27 cellular contexts compared by ENCODE assay signal in the genomic region with DNA sequence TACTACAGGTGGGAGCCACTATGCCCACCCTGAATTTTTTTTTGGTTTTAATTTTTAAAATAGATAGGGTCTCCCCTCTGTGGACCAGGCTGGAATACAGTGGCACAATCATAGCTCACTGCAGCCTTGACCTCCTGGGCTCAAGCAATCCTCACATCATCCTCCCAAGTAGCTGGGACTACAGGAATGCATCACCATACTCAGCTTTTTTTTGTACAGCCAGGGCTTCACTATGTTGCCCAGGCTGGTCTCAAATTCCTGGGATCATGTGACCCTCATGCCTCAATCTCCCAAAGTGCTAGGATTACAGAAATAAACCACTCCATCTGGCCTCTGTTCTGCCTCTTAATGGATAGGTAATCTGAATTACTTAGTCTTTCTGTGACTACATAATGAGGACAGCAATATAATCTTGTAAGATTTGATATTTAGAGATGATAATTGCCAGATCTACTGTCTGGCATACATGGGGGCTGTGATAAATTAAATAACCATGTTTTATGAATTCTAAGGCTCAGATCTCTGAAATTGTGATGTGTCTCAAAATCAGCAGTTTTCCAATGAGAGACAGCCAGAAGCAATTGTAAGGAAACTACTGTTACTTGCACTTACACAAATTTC. TPM values are rescaled to one million over a fixed set of nuclear protein-coding genes. Genes with fewer than 3 reads are reported as not detected.
DNase-seq lines count a peak whose midpoint lies in the region; ATAC-seq and TF ChIP-seq lines count a peak whose summit lies in the region.
"Had no signal": no experiment of that assay in that cellular context is flagged by ENCODE, and none has a peak within 500 bp of the region (broad histone marks: within the 10 kb centered on the region; RNA-seq: fewer than 3 reads in every experiment).

No MANE protein-coding gene starts in this region.

- peaks cover 2 to 3% of the 10 kb centered on the region in 2 experiments for H3K36me3 ChIP-seq in trophoblast cell (ENCODE audit: control insufficient read depth in 1 of 2, insufficient read depth in 2 of 2, low read length in 2 of 2)
- H3K36me3 ChIP-seq: gastroesophageal sphincter, right lobe of liver had no signal

- no peak overlapping the region for H3K14ac ChIP-seq in trophoblast cell (ENCODE audit: low read length)

- no peaks in the 10 kb centered on the region for H3K27me3 Mint-ChIP-seq in activated naive CD4-positive, alpha-beta T cell treated with anti-CD3 and anti-CD28 coated beads for 36 hours (ENCODE audit: low read depth)
- H3K27me3 Mint-ChIP-seq in HFFc6 (ENCODE audit: insufficient read depth): peaks cover 2% of the 10 kb centered on the region
- no peaks in the 10 kb centered on the region for H3K27me3 Mint-ChIP-seq in activated naive CD8-positive, alpha-beta T cell treated with anti-CD3 and anti-CD28 coated beads for 36 hours
- H3K27me3 Mint-ChIP-seq: activated T-helper 17 cell treated with anti-CD3 and anti-CD28 coated beads, Interleukin-2, amount 50 U/mL, for 72 hours had no signal

- no peaks in the 10 kb centered on the region for H3K9me3 Mint-ChIP-seq in activated naive CD4-positive, alpha-beta T cell treated with anti-CD3 and anti-CD28 coated beads for 36 hours
- H3K9me3 Mint-ChIP-seq in activated naive CD4-positive, alpha-beta T cell treated with anti-CD3 and anti-CD28 coated beads, Interleukin-2, amount 50 U/mL, for 72 hours: no peaks in the 10 kb centered on the region
- H3K9me3 Mint-ChIP-seq in HFFc6: no peaks in the 10 kb centered on the region
- no peaks in the 10 kb centered on the region for H3K9me3 Mint-ChIP-seq in activated naive CD8-positive, alpha-beta T cell treated with anti-CD3 and anti-CD28 coated beads for 36 hours
- H3K9me3 Mint-ChIP-seq: activated T-helper 17 cell treated with anti-CD3 and anti-CD28 coated beads, Interleukin-2, amount 50 U/mL, for 72 hours; nephron; T-helper 2 cell treated with Interferon-gamma antibody and Interleukin-4, amounts not matched to agents 5 μg/mL and 100 μg/mL, for 36 hours had no signal

- peaks cover 15% of the 10 kb centered on the region for H3K79me2 ChIP-seq in trophoblast cell (ENCODE audit: control insufficient read depth, insufficient read depth, low read length, poor library complexity)

- no peak overlapping the region for H3K18ac ChIP-seq in trophoblast cell (ENCODE audit: low read length)

- H3K27me3 ChIP-seq in trophoblast cell (ENCODE audit: insufficient read depth, low read length): no peaks in the 10 kb centered on the region
- H3K27me3 ChIP-seq: gastroesophageal sphincter, right lobe of liver, SJCRH30 had no signal

- H4K91ac ChIP-seq in trophoblast cell (ENCODE audit: low read depth, low read length): no peak overlapping the region

- no peak for TF ChIP-seq CTCF in HFFc6 (IDR thresholded peaks at IDR 0.05)

- DNase-seq in activated naive CD4-positive, alpha-beta T cell treated with anti-CD3 and anti-CD28 coated beads for 36 hours: no peak
- DNase-seq in activated naive CD4-positive, alpha-beta T cell treated with anti-CD3 and anti-CD28 coated beads, Interleukin-2, amount 50 U/mL, for 72 hours (ENCODE audit: low spot score in 2 of 2): no peak
- DNase-seq in HFFc6: no peak
- no peak for DNase-seq in activated naive CD8-positive, alpha-beta T cell treated with anti-CD3 and anti-CD28 coated beads for 36 hours
- no peak for DNase-seq in trophoblast cell
- no peak for DNase-seq in SHP77 (lab: John Stamatoyannopoulos, UW)
- no peak for DNase-seq in cerebellar cortex (ENCODE audit: low spot score)
- DNase-seq: ACHN; activated CD4-positive, CD25-positive, alpha-beta regulatory T cell; aorta; central memory CD4-positive, alpha-beta T cell; effector CD4-positive, alpha-beta T cell; GM23248; Karpas-422; kidney; NCI-H1930; NCI-H345; right lobe of liver; SJCRH30; substantia nigra had no signal

- no peak overlapping the region for H2AK5ac ChIP-seq in trophoblast cell (ENCODE audit: low read length)

- H3K36me3 Mint-ChIP-seq in activated naive CD4-positive, alpha-beta T cell treated with anti-CD3 and anti-CD28 coated beads for 36 hours (ENCODE audit: low read depth): peaks cover 11% of the 10 kb centered on the region
- H3K36me3 Mint-ChIP-seq in activated naive CD4-positive, alpha-beta T cell treated with anti-CD3 and anti-CD28 coated beads, Interleukin-2, amount 50 U/mL, for 72 hours: peaks cover 0 to 5% of the 10 kb centered on the region in 2 donors
- peaks cover 6% of the 10 kb centered on the region; the same call in 1 of the 2 replicates for H3K36me3 Mint-ChIP-seq in HFFc6 (ENCODE audit: low read depth)
- H3K36me3 Mint-ChIP-seq in activated naive CD8-positive, alpha-beta T cell treated with anti-CD3 and anti-CD28 coated beads for 36 hours: peaks cover 34% of the 10 kb centered on the region

- H3K27ac Mint-ChIP-seq in activated naive CD4-positive, alpha-beta T cell treated with anti-CD3 and anti-CD28 coated beads for 36 hours: peak overlapping the region; percentile 26
- no peak overlapping the region for H3K27ac Mint-ChIP-seq in activated naive CD4-positive, alpha-beta T cell treated with anti-CD3 and anti-CD28 coated beads, Interleukin-2, amount 50 U/mL, for 72 hours
- H3K27ac Mint-ChIP-seq in HFFc6: peak overlapping the region; percentile 36; the same call in 1 of the 2 replicates
- peak overlapping the region; percentile 34 for H3K27ac Mint-ChIP-seq in activated naive CD8-positive, alpha-beta T cell treated with anti-CD3 and anti-CD28 coated beads for 36 hours
- H3K27ac Mint-ChIP-seq: activated T-helper 17 cell treated with anti-CD3 and anti-CD28 coated beads, Interleukin-2, amount 50 U/mL, for 72 hours; T-helper 2 cell treated with Interferon-gamma antibody and Interleukin-4, amounts not matched to agents 5 μg/mL and 100 μg/mL, for 36 hours had no signal

- intact Hi-C loops in activated naive CD4-positive, alpha-beta T cell treated with anti-CD3 and anti-CD28 coated beads for 36 hours (cut with micrococcal nuclease): no loop called here

- ATAC-seq in activated naive CD4-positive, alpha-beta T cell treated with anti-CD3 and anti-CD28 coated beads, Interleukin-2, amount 50 U/mL, for 72 hours: no peak
- ATAC-seq in HG03439 (IDR thresholded peaks at IDR 0.05; ENCODE audit: unreplicated experiment): no peak
- ATAC-seq: gastroesophageal sphincter, GM12878, right lobe of liver had no signal

- no peak overlapping the region for H4K12ac ChIP-seq in trophoblast cell (ENCODE audit: low read depth, low read length)

- no peak overlapping the region for H4K8ac ChIP-seq in trophoblast cell (ENCODE audit: low read depth, low read length)

- no peaks in the 10 kb centered on the region for H3K79me1 ChIP-seq in trophoblast cell (ENCODE audit: low read length)

- no peak overlapping the region for H2BK120ac ChIP-seq in trophoblast cell (ENCODE audit: insufficient read depth, low read length, poor library complexity)

- CTCF ChIA-PET in activated naive CD4-positive, alpha-beta T cell treated with anti-CD3 and anti-CD28 coated beads for 36 hours (lab: Charles Lee): no interaction called here

- no peak overlapping the region for H3K9ac ChIP-seq in trophoblast cell (ENCODE audit: low read length)
- H3K9ac ChIP-seq: GM23248, parathyroid adenoma had no signal

- no peak overlapping the region for H3K4me2 ChIP-seq in trophoblast cell (ENCODE audit: low read length)

- no peak overlapping the region for H3K4me3 Mint-ChIP-seq in activated naive CD4-positive, alpha-beta T cell treated with anti-CD3 and anti-CD28 coated beads for 36 hours
- no peak overlapping the region for H3K4me3 Mint-ChIP-seq in HFFc6
- no peak overlapping the region for H3K4me3 Mint-ChIP-seq in activated naive CD8-positive, alpha-beta T cell treated with anti-CD3 and anti-CD28 coated beads for 36 hours
- H3K4me3 Mint-ChIP-seq: activated T-helper 17 cell treated with anti-CD3 and anti-CD28 coated beads, Interleukin-2, amount 50 U/mL, for 72 hours; nephron; T-helper 2 cell treated with Interferon-gamma antibody and Interleukin-4, amounts not matched to agents 5 μg/mL and 100 μg/mL, for 36 hours had no signal

- no peak overlapping the region for H3K27ac ChIP-seq in trophoblast cell (ENCODE audit: low read depth, low read length)
- H3K27ac ChIP-seq: gastroesophageal sphincter, GM23248, parathyroid adenoma, right lobe of liver, SJCRH30 had no signal

- H3K4me1 ChIP-seq in trophoblast cell (ENCODE audit: control insufficient read depth in 1 of 2, insufficient read depth in 2 of 2, low read length in 2 of 2): no peaks in the 10 kb centered on the region
- H3K4me1 ChIP-seq: parathyroid adenoma, SJCRH30 had no signal

- H2BK5ac ChIP-seq in trophoblast cell (ENCODE audit: low read depth, low read length, poor library complexity): no peak overlapping the region

- no peak overlapping the region for H3K4me3 ChIP-seq in trophoblast cell (ENCODE audit: low read depth, low read length)
- H3K4me3 ChIP-seq: gastroesophageal sphincter, GM12878, GM23248, right lobe of liver, SJCRH30 had no signal

- peaks cover 63% of the 10 kb centered on the region for H3K4me1 Mint-ChIP-seq in activated naive CD4-positive, alpha-beta T cell treated with anti-CD3 and anti-CD28 coated beads for 36 hours (ENCODE audit: low read depth)
- peaks cover 28% of the 10 kb centered on the region for H3K4me1 Mint-ChIP-seq in HFFc6 (ENCODE audit: low read depth)
- H3K4me1 Mint-ChIP-seq in activated naive CD8-positive, alpha-beta T cell treated with anti-CD3 and anti-CD28 coated beads for 36 hours: peaks cover 48% of the 10 kb centered on the region

- H2AFZ ChIP-seq in trophoblast cell (ENCODE audit: insufficient read depth, low read length, poor library complexity): no peak overlapping the region
- H2AFZ ChIP-seq: GM23248, parathyroid adenoma had no signal

- H3K23ac ChIP-seq in trophoblast cell (ENCODE audit: low read length): no peak overlapping the region

- H2BK12ac ChIP-seq in trophoblast cell (ENCODE audit: low read length): no peak overlapping the region

- H3K4ac ChIP-seq in trophoblast cell (ENCODE audit: low read depth, low read length): peak overlapping the region; percentile 86

- no peaks in the 10 kb centered on the region for H3K9me3 ChIP-seq in trophoblast cell (ENCODE audit: insufficient read depth, low read depth, low read length)
- H3K9me3 ChIP-seq: gastroesophageal sphincter, right lobe of liver, SJCRH30 had no signal

RNA-seq across cellular contexts. Expression of gene PDS5A, which starts 26.7 kb away (rescaled TPM):
- total RNA-seq in activated naive CD4-positive, alpha-beta T cell treated with anti-CD3 and anti-CD28 coated beads for 36 hours: 10 to 100 TPM; 86.8 to 89.1 TPM
- 100 to 1,000 TPM in 1 of 2 donors, 10 to 100 TPM in 1; 95.7 to 105 TPM for total RNA-seq in activated naive CD4-positive, alpha-beta T cell treated with anti-CD3 and anti-CD28 coated beads, Interleukin-2, amount 50 U/mL, for 72 hours
- total RNA-seq in HFFc6 (2021; fragmentation: NEBNext Ultra II Directional; extraction: Animal tissue kit (Norgen Biotek cat#: 25700)): 10 to 100 TPM; 41.0 to 49.8 (median 46.8) TPM
- total RNA-seq in activated naive CD8-positive, alpha-beta T cell treated with anti-CD3 and anti-CD28 coated beads for 36 hours: 100 to 1,000 TPM; 104 to 107 TPM
- polyA plus RNA-seq in trophoblast cell (2013): 32.5 and 33.8 TPM in 2 replicates

Comparison
In these comparisons a context has a peak if more than half of its experiments do, and no peak if none do; other contexts are left out.
1. H3K27ac Mint-ChIP-seq: peak in activated naive CD4-positive, alpha-beta T cell treated with anti-CD3 and anti-CD28 coated beads for 36 hours (single experiment), HFFc6 (single experiment) and activated naive CD8-positive, alpha-beta T cell treated with anti-CD3 and anti-CD28 coated beads for 36 hours (single experiment); none in activated naive CD4-positive, alpha-beta T cell treated with anti-CD3 and anti-CD28 coated beads, Interleukin-2, amount 50 U/mL, for 72 hours (0 of 2).